Comparison of ENCODE assay signal across 8 cellular contexts in the genomic region with DNA sequence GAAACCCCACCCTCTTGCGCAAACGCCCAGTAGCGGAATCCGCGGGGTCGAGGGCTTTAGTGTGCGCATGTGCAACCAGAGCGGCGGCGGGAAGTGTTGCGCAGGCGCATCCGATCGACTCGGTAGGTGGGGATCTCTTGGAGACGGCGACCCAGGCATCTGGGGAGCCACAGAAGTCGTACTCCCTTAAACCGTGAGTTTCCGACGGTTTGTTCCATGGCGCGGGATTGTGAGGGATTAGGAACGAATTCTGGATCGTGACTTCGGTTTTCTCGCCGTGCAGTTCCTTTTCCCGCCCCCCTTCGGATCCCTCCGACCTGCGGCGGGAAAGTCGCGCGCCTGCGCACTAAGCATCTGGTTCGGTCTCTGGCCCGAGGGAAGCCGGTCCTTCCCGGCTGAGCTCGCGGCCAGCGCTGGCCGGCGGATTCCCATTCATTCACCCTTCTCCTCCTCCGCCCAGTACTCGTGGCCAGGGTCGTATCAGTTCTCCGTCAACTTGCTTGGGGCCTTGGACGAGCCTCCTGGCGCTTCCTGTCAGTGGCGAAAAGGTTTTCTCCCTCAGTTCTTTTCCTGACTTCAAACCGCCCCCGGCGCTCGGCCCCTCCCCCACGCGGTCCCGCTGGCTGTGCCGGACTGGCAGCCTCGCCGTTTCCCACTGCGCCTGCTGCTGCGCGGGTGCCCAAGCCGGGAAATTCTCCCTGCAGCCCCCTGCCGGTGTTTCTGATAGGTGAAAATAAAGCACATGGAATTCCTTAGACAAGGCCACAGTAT. TPM values are rescaled to one million over a fixed set of nuclear protein-coding genes. Genes with fewer than 3 reads are reported as not detected.
DNase-seq lines count a peak whose midpoint lies in the region; ATAC-seq and TF ChIP-seq lines count a peak whose summit lies in the region.

CDC7 (plus strand) TSS at position 96 of the 771 bp plus-strand sequence. CDS start 866 bp downstream, outside the sequence.

- POLR2A ChIA-PET in CD4-positive, alpha-beta memory T cell (lab: Charles Lee; ENCODE audit: partially characterized antibody): interaction anchor here (0.7 to 1.1 kb wide), 2 partner anchors 385 to 448 kb away, joined by 3 to 5 read pairs; partner anchors contain the start of genes BRDT and TGFBR3
- POLR2A ChIA-PET in activated CD4-positive, alpha-beta memory T cell treated with anti-CD3 and anti-CD28 coated beads, Interleukin-2, amount 10 ng/mL, durations not matched to agents 7 days and 5 days (lab: Charles Lee): interaction anchor here (0.7 to 3.6 kb wide), 17 partner anchors 10 to 1086 kb away, joined by 3 to 26 read pairs (median 4); partner anchors contain the start of genes BRDT and TGFBR3

- H3K9me3 Mint-ChIP-seq in CD4-positive, alpha-beta memory T cell: no peaks in the 10 kb centered on the region
- no peaks in the 10 kb centered on the region for H3K9me3 Mint-ChIP-seq in activated CD4-positive, alpha-beta memory T cell treated with anti-CD3 and anti-CD28 coated beads, Interleukin-2, amount 10 ng/mL, durations not matched to agents 7 days and 5 days

- 0% methylated on average over 68 of the region's 68 CpGs for WGBS in ectodermal cell, 2 experiments

- no peak within 1 kb of the TSS for H3K4me3 Mint-ChIP-seq in CD4-positive, alpha-beta memory T cell
- no peak within 1 kb of the TSS for H3K4me3 Mint-ChIP-seq in activated CD4-positive, alpha-beta memory T cell treated with anti-CD3 and anti-CD28 coated beads, Interleukin-2, amount 10 ng/mL, durations not matched to agents 7 days and 5 days

- CTCF ChIA-PET in CD4-positive, alpha-beta memory T cell (lab: Charles Lee; ENCODE audit: partially characterized antibody): interaction anchor here (0.9 to 2.4 kb wide), 11 partner anchors 10 to 447 kb away, joined by 3 to 10 read pairs (median 3); partner anchors contain the start of gene TGFBR3
- CTCF ChIA-PET in activated CD4-positive, alpha-beta memory T cell treated with anti-CD3 and anti-CD28 coated beads, Interleukin-2, amount 10 ng/mL, durations not matched to agents 7 days and 5 days (lab: Charles Lee): interaction anchor here (1.5 to 4.9 kb wide), 4 partner anchors 13 to 431 kb away, joined by 4 to 41 read pairs (median 11); partner anchors contain the start of gene TGFBR3

- H3K36me3 Mint-ChIP-seq in CD4-positive, alpha-beta memory T cell: peaks cover 0 to 3% of the 10 kb centered on the region in 2 donors
- H3K36me3 Mint-ChIP-seq in activated CD4-positive, alpha-beta memory T cell treated with anti-CD3 and anti-CD28 coated beads, Interleukin-2, amount 10 ng/mL, durations not matched to agents 7 days and 5 days (ENCODE audit: low read depth): peaks cover 25% of the 10 kb centered on the region

- peak; percentile 42 for TF ChIP-seq CTCF in lower lobe of right lung (IDR thresholded peaks at IDR 0.05)

- no peaks in the 10 kb centered on the region for H3K27me3 Mint-ChIP-seq in CD4-positive, alpha-beta memory T cell
- H3K27me3 Mint-ChIP-seq in activated CD4-positive, alpha-beta memory T cell treated with anti-CD3 and anti-CD28 coated beads, Interleukin-2, amount 10 ng/mL, durations not matched to agents 7 days and 5 days: no peaks in the 10 kb centered on the region

- H3K27me3 ChIP-seq in CD4-positive, alpha-beta memory T cell (ENCODE audit: insufficient read depth, low read length): no peaks in the 10 kb centered on the region
- H3K27me3 ChIP-seq in ectodermal cell (ENCODE audit: control insufficient read depth, insufficient read depth, low read length, poor library complexity, severe bottlenecking): no peaks in the 10 kb centered on the region
- H3K27me3 ChIP-seq in lower lobe of right lung (ENCODE audit: low read depth): no peaks in the 10 kb centered on the region

- H3K9me3 ChIP-seq in CD4-positive, alpha-beta memory T cell (ENCODE audit: control insufficient read depth in 1 of 2, low read length in 2 of 2): no peaks in the 10 kb centered on the region
- H3K9me3 ChIP-seq in ectodermal cell (ENCODE audit: control insufficient read depth, low read length) (no peaks in the 10 kb centered on the region), lower lobe of right lung (no peaks in the 10 kb centered on the region)

- H3K4me1 ChIP-seq in CD4-positive, alpha-beta memory T cell (ENCODE audit: insufficient read depth, low read length): peaks cover 31% of the 10 kb centered on the region
- H3K4me1 ChIP-seq in ectodermal cell (ENCODE audit: control insufficient read depth, insufficient read depth, low read length): peaks cover 10% of the 10 kb centered on the region
- peaks cover 15% of the 10 kb centered on the region for H3K4me1 ChIP-seq in lower lobe of right lung

- H3K4me1 Mint-ChIP-seq in CD4-positive, alpha-beta memory T cell: peaks cover 18 to 25% (median 21%) of the 10 kb centered on the region in 4 donors
- peaks cover 37% of the 10 kb centered on the region for H3K4me1 Mint-ChIP-seq in activated CD4-positive, alpha-beta memory T cell treated with anti-CD3 and anti-CD28 coated beads, Interleukin-2, amount 10 ng/mL, durations not matched to agents 7 days and 5 days

- H3K36me3 ChIP-seq in CD4-positive, alpha-beta memory T cell (ENCODE audit: insufficient read depth, low read length): no peaks in the 10 kb centered on the region
- H3K36me3 ChIP-seq in ectodermal cell (ENCODE audit: control insufficient read depth, insufficient read depth, low read length) (no peaks in the 10 kb centered on the region), lower lobe of right lung (no peaks in the 10 kb centered on the region)

- DNase-seq in CD4-positive, alpha-beta memory T cell: peak; percentile 69 to 87 (median 81)
- DNase-seq in NCI-H748 (lab: John Stamatoyannopoulos, UW; ENCODE audit: unreplicated experiment): peak; percentile 90
- DNase-seq in activated CD4-positive, alpha-beta memory T cell treated with anti-CD3 and anti-CD28 coated beads, Interleukin-2, amount 10 ng/mL, durations not matched to agents 7 days and 5 days: peak; percentile 85
- DNase-seq in lower lobe of right lung: peak; percentile 92
- DNase-seq in stimulated activated CD4-positive, alpha-beta T cell treated with anti-CD3 and anti-CD28 coated beads, TNF-alpha, amount 100 ng/mL, for 1 hour (ENCODE audit: low read depth in 3 of 3, low spot score in 1 of 3): peak; percentile 37 to 78 (median 75)

- ATAC-seq in GM19395 (IDR thresholded peaks at IDR 0.05; ENCODE audit: unreplicated experiment) (peak; percentile 82), HG03558 (IDR thresholded peaks at IDR 0.05; ENCODE audit: extremely low read depth, unreplicated experiment) (peak; percentile 57), lower lobe of right lung (peak; percentile 95 to 97)

- H3K4me3 ChIP-seq in CD4-positive, alpha-beta memory T cell (ENCODE audit: low read length in 2 of 2): peak within 1 kb of the TSS; percentile 62 to 81
- peak within 1 kb of the TSS; percentile 65 for H3K4me3 ChIP-seq in ectodermal cell (ENCODE audit: insufficient read depth, low read depth, low read length)
- H3K4me3 ChIP-seq in lower lobe of right lung: peak within 1 kb of the TSS; percentile 63

- peak within 1 kb of the TSS; percentile 75 for H3K27ac ChIP-seq in CD4-positive, alpha-beta memory T cell (ENCODE audit: low read depth, low read length)
- H3K27ac ChIP-seq in ectodermal cell (ENCODE audit: insufficient read depth, low read depth, low read length, poor library complexity, severe bottlenecking): peak within 1 kb of the TSS; percentile 98
- peak within 1 kb of the TSS; percentile 66 for H3K27ac ChIP-seq in lower lobe of right lung

- no peak within 1 kb of the TSS for H3K27ac Mint-ChIP-seq in CD4-positive, alpha-beta memory T cell
- no peak within 1 kb of the TSS for H3K27ac Mint-ChIP-seq in activated CD4-positive, alpha-beta memory T cell treated with anti-CD3 and anti-CD28 coated beads, Interleukin-2, amount 10 ng/mL, durations not matched to agents 7 days and 5 days

- intact Hi-C loops in CD4-positive, alpha-beta memory T cell (cut with micrococcal nuclease): loop anchor here (2.0 to 5.0 kb wide), 3 partner anchors 304 to 796 kb away; partner anchors contain the start of genes GLMN and RPAP2
- intact Hi-C loops in lower lobe of right lung (cut with DNase I): no loop called here

RNA-seq across cellular contexts. Expression of gene CDC7, which starts in this region (rescaled TPM):
- total RNA-seq in CD4-positive, alpha-beta memory T cell: 1 to 10 TPM; 4.7 to 6.0 TPM
- 1 to 10 TPM; 2.9 to 4.3 TPM for polyA plus RNA-seq in CD4-positive, alpha-beta memory T cell
- total RNA-seq in activated CD4-positive, alpha-beta memory T cell treated with anti-CD3 and anti-CD28 coated beads, Interleukin-2, amount 10 ng/mL, durations not matched to agents 7 days and 5 days: 10 to 100 TPM; 26.7 to 28.1 TPM
- polyA plus RNA-seq in ectodermal cell (2013, experiment 1 of 4): 68.8 TPM
- polyA plus RNA-seq in ectodermal cell (2013, experiment 2 of 4): 68.7 TPM
- 51.0 TPM for polyA plus RNA-seq in ectodermal cell (2013, experiment 3 of 4)
- 52.6 TPM for polyA plus RNA-seq in ectodermal cell (2013, experiment 4 of 4)
- 3.4 TPM for total RNA-seq in lower lobe of right lung

Comparison
In these comparisons a context has a peak if more than half of its experiments do, and no peak if none do; other contexts are left out.
1. Peak in every context shown above with its lines: DNase-seq, ATAC-seq, H3K4me3 ChIP-seq and H3K27ac ChIP-seq.